Comparison of ENCODE assay signal across 16 cellular contexts in the genomic region with DNA sequence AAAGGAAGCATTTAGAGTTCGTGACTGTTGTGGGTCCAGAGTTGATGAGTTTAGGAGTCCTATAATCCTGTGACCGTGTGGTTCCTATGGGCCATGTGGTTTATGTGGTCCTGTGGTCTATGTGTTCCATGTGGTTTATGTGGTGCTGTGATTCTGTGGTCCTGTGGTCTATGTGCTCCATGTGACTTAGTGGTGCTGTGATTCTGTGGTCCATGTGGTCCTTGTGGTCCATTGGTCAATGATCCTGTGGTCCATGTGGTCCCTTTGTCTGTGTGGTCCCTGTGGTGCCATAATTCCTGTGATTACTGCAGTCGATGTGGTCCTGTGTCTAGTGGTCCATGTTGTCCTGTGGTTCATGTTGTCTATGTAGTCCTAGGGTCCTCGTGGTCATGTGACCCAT.
A peak's percentile ranks its signal among the peaks of the same experiment; 100 is the strongest.
DNase-seq lines count a peak whose midpoint lies in the region; ATAC-seq, FAIRE-seq and TF ChIP-seq lines count a peak whose summit lies in the region.
"Had no signal": no experiment of that assay in that cellular context is flagged by ENCODE, and none has a peak within 500 bp of the region (broad histone marks: within the 10 kb centered on the region; RNA-seq: fewer than 3 reads in every experiment).

No MANE protein-coding gene starts in this region.

- H3K36me3 ChIP-seq in GM12878 (ENCODE audit: control insufficient read depth in 2 of 2, insufficient read depth in 2 of 2, low read length in 1 of 2) (no peaks in the 10 kb centered on the region), endodermal cell (ENCODE audit: control insufficient read depth, insufficient read depth, low read length) (no peaks in the 10 kb centered on the region), neural progenitor cell (no peaks in the 10 kb centered on the region)

- DNase-seq in HTR-8/SVneo (ENCODE audit: insufficient read length, low spot score), result no peak
- DNase-seq in GM12878 (ENCODE audit: low read depth, low spot score), result no peak
- peak; percentile 7 for DNase-seq in endodermal cell
- DNase-seq in neural progenitor cell (ENCODE audit: low spot score), result no peak
- DNase-seq in RPMI8226, result no peak
- DNase-seq in cortex of kidney (lab: John Stamatoyannopoulos, UW), result no peak
- DNase-seq: C1 segment of cervical spinal cord; Calu3; CD4-positive, alpha-beta memory T cell; COR-L47; DND-41; GM23248; H9 had no signal

- H3K27me3 ChIP-seq in GM12878 (replicated peaks in 1 of 2; ENCODE audit: control insufficient read depth in 2 of 2, insufficient read depth in 2 of 2, low read length in 1 of 2) (no peaks in the 10 kb centered on the region; a peak in 1 of 4 replicates), endodermal cell (ENCODE audit: control insufficient read depth, insufficient read depth, low read length, poor library complexity, severe bottlenecking) (no peaks in the 10 kb centered on the region), neural progenitor cell (peaks cover 65% of the 10 kb centered on the region)

- H3K4me3 ChIP-seq in GM12878, result no peak overlapping the region
- no peak overlapping the region for H3K4me3 ChIP-seq in endodermal cell (ENCODE audit: low read length)
- H3K4me3 ChIP-seq in neural progenitor cell, result no peak overlapping the region
- H3K4me3 ChIP-seq: GM23248 had no signal

- BruUV-seq in GM12878 (replicated peaks; lab: Mats Ljungman, UMichigan), result no TSS peak

- no peaks in the 10 kb centered on the region for H3K9me3 ChIP-seq in GM12878 (replicated peaks; ENCODE audit: control insufficient read depth, insufficient read depth, low read length)
- H3K9me3 ChIP-seq in endodermal cell (ENCODE audit: control insufficient read depth, low read length), result no peaks in the 10 kb centered on the region
- H3K9me3 ChIP-seq in neural progenitor cell (ENCODE audit: low read depth), result no peaks in the 10 kb centered on the region

- H3K9me3 Mint-ChIP-seq in endodermal cell (peaks cover 7% of the 10 kb centered on the region), neural progenitor cell (peaks cover 38% of the 10 kb centered on the region)
- H3K9me3 Mint-ChIP-seq: CD4-positive, alpha-beta memory T cell had no signal

- H3K4me2 ChIP-seq in GM12878 (ENCODE audit: control insufficient read depth, insufficient read depth), result no peak overlapping the region
- no peak overlapping the region for H3K4me2 ChIP-seq in neural progenitor cell

- H3K9ac ChIP-seq in GM12878 (ENCODE audit: control insufficient read depth, insufficient read depth, low read length) (no peak overlapping the region), endodermal cell (ENCODE audit: extremely low read depth, low read length, poor library complexity, severe bottlenecking) (no peak overlapping the region), neural progenitor cell (no peak overlapping the region)
- H3K9ac ChIP-seq: GM23248 had no signal

- peak; percentile 81 for FAIRE-seq in HTR-8/SVneo (lab: Jason Lieb, UNC)
- no peak for FAIRE-seq in GM12878 (lab: Jason Lieb, UNC)
- FAIRE-seq: G401.6, GM19239 had no signal

- ATAC-seq in GM12878, result no peak
- ATAC-seq: HCT116 had no signal

- H3K27me3 Mint-ChIP-seq in endodermal cell (ENCODE audit: insufficient read depth) (no peaks in the 10 kb centered on the region), neural progenitor cell (ENCODE audit: insufficient read depth, low read depth) (peaks cover 13% of the 10 kb centered on the region)

- H3K79me2 ChIP-seq in GM12878 (ENCODE audit: control insufficient read depth, insufficient read depth, low read length) (no peaks in the 10 kb centered on the region), neural progenitor cell (ENCODE audit: low read depth) (no peaks in the 10 kb centered on the region)

- H3K27ac Mint-ChIP-seq in endodermal cell (no peak overlapping the region), neural progenitor cell (no peak overlapping the region)
- H3K27ac Mint-ChIP-seq: H9 had no signal

- intact Hi-C loops in GM12878 (cut with micrococcal nuclease; ENCODE audit: unreplicated experiment), result no loop called here

- H3K4me3 Mint-ChIP-seq in endodermal cell (no peak overlapping the region), neural progenitor cell (peak overlapping the region; percentile 4)
- H3K4me3 Mint-ChIP-seq: CD4-positive, alpha-beta memory T cell; H9 had no signal

- CTCF ChIA-PET in GM12878 (lab: Yijun Ruan, JAX), result no interaction called here

- H3K4me1 ChIP-seq in GM12878 (ENCODE audit: control insufficient read depth, insufficient read depth, low read length) (no peaks in the 10 kb centered on the region), endodermal cell (ENCODE audit: control insufficient read depth, insufficient read depth, low read length) (peaks cover 8% of the 10 kb centered on the region), neural progenitor cell (peaks cover 31% of the 10 kb centered on the region)

- H3F3A ChIP-seq in neural progenitor cell (ENCODE audit: low read depth), result peaks cover 5% of the 10 kb centered on the region

- TF ChIP-seq RAD21 in GM12878 (IDR thresholded peaks at IDR 0.05; ENCODE audit: insufficient read depth, low read depth, low read length), result no peak

- TF ChIP-seq CTCF in GM12878 (IDR thresholded peaks at IDR 0.05 in 2 of 3, conservative IDR thresholded peaks at IDR 0.05 in 1 of 3; ENCODE audit: control insufficient read depth in 2 of 3, extremely low read depth in 1 of 3, insufficient read depth in 1 of 3, low read depth in 3 of 3, low read length in 3 of 3) (no peak), endodermal cell (conservative IDR thresholded peaks at IDR 0.05) (no peak), neural progenitor cell (IDR thresholded peaks at IDR 0.05) (no peak)

- POLR2A ChIA-PET in GM12878 (lab: Charles Lee), result no interaction called here

- in situ Hi-C loops in GM12878 (cut with MboI), result no loop called here

- H3K27ac ChIP-seq in GM12878 (ENCODE audit: control insufficient read depth, insufficient read depth) (no peak overlapping the region), endodermal cell (ENCODE audit: low read depth, low read length) (no peak overlapping the region), neural progenitor cell (no peak overlapping the region)
- H3K27ac ChIP-seq: GM23248 had no signal

- H4K20me1 ChIP-seq in GM12878 (ENCODE audit: control insufficient read depth, insufficient read depth) (no peaks in the 10 kb centered on the region), neural progenitor cell (ENCODE audit: low read depth) (no peaks in the 10 kb centered on the region)

- RAD21 ChIA-PET in GM12878 (lab: Charles Lee; ENCODE audit: unreplicated experiment), result no interaction called here

- whole genome bisulfite sequencing in GM12878 (ENCODE audit: insufficient coverage, insufficient replicate concordance, low lambda C conversion rate, missing lambda C conversion rate), result 0% methylated on average over 4 of the region's 4 CpGs
- 87 to 96% methylated on average over 3 to 4 of the region's 4 CpGs for WGBS in endodermal cell (ENCODE audit: insufficient coverage in 1 of 2, insufficient read length in 1 of 2), 2 experiments

- H3K4me1 Mint-ChIP-seq in endodermal cell (peaks cover 26% of the 10 kb centered on the region), neural progenitor cell (peaks cover 40% of the 10 kb centered on the region)
- H3K4me1 Mint-ChIP-seq: CD4-positive, alpha-beta memory T cell had no signal

- no peak for TF ChIP-seq EP300 in GM12878 (IDR thresholded peaks at IDR 0.05; ENCODE audit: borderline replicate concordance in 1 of 2, control insufficient read depth in 1 of 2, low read depth in 2 of 2, low read length in 2 of 2)

- SMC1A ChIA-PET in GM12878 (lab: Charles Lee; ENCODE audit: uncharacterized antibody, unreplicated experiment), result no interaction called here

- no peak overlapping the region for H2AFZ ChIP-seq in GM12878 (ENCODE audit: control insufficient read depth, low read depth, low read length)
- H2AFZ ChIP-seq in neural progenitor cell (replicated peaks), result no peak overlapping the region
- H2AFZ ChIP-seq: GM23248 had no signal

- no peak for TF ChIP-seq POLR2A in GM12878 (IDR thresholded peaks at IDR 0.05; ENCODE audit: low read depth, low read length)

- H3K36me3 Mint-ChIP-seq in endodermal cell (ENCODE audit: low read depth) (no peaks in the 10 kb centered on the region), neural progenitor cell (peaks cover 6% of the 10 kb centered on the region)
- H3K36me3 Mint-ChIP-seq: CD4-positive, alpha-beta memory T cell had no signal

TF ChIP-seq in GM12878, 131 proteins besides CTCF, POLR2A, EP300 and RAD21:
- TF ChIP-seq CHD2 (IDR thresholded peaks at IDR 0.05; ENCODE audit: borderline replicate concordance, low read depth, low read length), result no peak
- TF ChIP-seq PML (IDR thresholded peaks at IDR 0.05; ENCODE audit: low read length), result no peak
- TF ChIP-seq JUND (IDR thresholded peaks at IDR 0.05; ENCODE audit: low read depth, low read length), result no peak
- 0 out of 2 replicates have a peak, but pooled peaks have one; percentile 13 for TF ChIP-seq RUNX3 (IDR thresholded peaks at IDR 0.05; ENCODE audit: low read length)
- no peak for TF ChIP-seq SMAD5 (IDR thresholded peaks at IDR 0.05; ENCODE audit: low read depth)
- no peak for TF ChIP-seq RAD51 (IDR thresholded peaks at IDR 0.05)
